ENCODE assay signal across 9 cellular contexts in genomic region chr4:1898681-1899080, GRCh38. TPM values are rescaled to one million over a fixed set of nuclear protein-coding genes. Genes with fewer than 3 reads are reported as not detected.
DNase-seq lines count a peak whose midpoint lies in the region; ATAC-seq and TF ChIP-seq lines count a peak whose summit lies in the region.
"Had no signal": no experiment of that assay in that cellular context is flagged by ENCODE, and none has a peak within 500 bp of the region (broad histone marks: within the 10 kb centered on the region; RNA-seq: fewer than 3 reads in every experiment).

No MANE protein-coding gene starts in this region.

- H3K4me1 Mint-ChIP-seq in activated CD4-positive, alpha-beta memory T cell treated with anti-CD3 and anti-CD28 coated beads, Interleukin-2, amount 10 ng/mL, durations not matched to agents 7 days and 5 days: peaks cover 67% of the 10 kb centered on the region
- H3K4me1 Mint-ChIP-seq in activated CD4-positive, alpha-beta memory T cell treated with anti-CD3 and anti-CD28 coated beads for 36 hours (ENCODE audit: low read depth): peaks cover 29% of the 10 kb centered on the region
- H3K4me1 Mint-ChIP-seq in activated CD8-positive, alpha-beta T cell treated with anti-CD3 and anti-CD28 coated beads for 36 hours (ENCODE audit: low read depth): peaks cover 18% of the 10 kb centered on the region
- peaks cover 52% of the 10 kb centered on the region for H3K4me1 Mint-ChIP-seq in stimulated activated effector memory CD8-positive, alpha-beta T cell treated with anti-CD3 and anti-CD28 coated beads, Interleukin-12 subunit alpha, Interleukin-12 subunit beta, amount 100 ng/mL, for 72 hours

- ATAC-seq in HG03342 (IDR thresholded peaks at IDR 0.05; ENCODE audit: unreplicated experiment) (peak; percentile 12), HG02623 (IDR thresholded peaks at IDR 0.05; ENCODE audit: unreplicated experiment) (no peak)
- ATAC-seq in activated CD8-positive, alpha-beta T cell treated with anti-CD3 and anti-CD28 coated beads for 36 hours: peak; percentile 20
- ATAC-seq in stimulated activated effector memory CD8-positive, alpha-beta T cell treated with anti-CD3 and anti-CD28 coated beads, Interleukin-12 subunit alpha, Interleukin-12 subunit beta, amount 100 ng/mL, for 72 hours: no peak

- intact Hi-C loops in activated CD4-positive, alpha-beta memory T cell treated with anti-CD3 and anti-CD28 coated beads for 36 hours (cut with micrococcal nuclease): loop anchor here (1.0 to 2.0 kb wide), 3 partner anchors 25 to 150 kb away; partner anchors contain the start of gene LETM1
- intact Hi-C loops in activated CD8-positive, alpha-beta T cell treated with anti-CD3 and anti-CD28 coated beads for 36 hours (cut with micrococcal nuclease): no loop called here

- H3K27me3 Mint-ChIP-seq in activated CD4-positive, alpha-beta memory T cell treated with anti-CD3 and anti-CD28 coated beads, Interleukin-2, amount 10 ng/mL, durations not matched to agents 7 days and 5 days: no peaks in the 10 kb centered on the region
- no peaks in the 10 kb centered on the region for H3K27me3 Mint-ChIP-seq in activated CD4-positive, alpha-beta memory T cell treated with anti-CD3 and anti-CD28 coated beads for 36 hours
- no peaks in the 10 kb centered on the region for H3K27me3 Mint-ChIP-seq in activated CD8-positive, alpha-beta T cell treated with anti-CD3 and anti-CD28 coated beads for 36 hours

- no peak for TF ChIP-seq CTCF in activated CD8-positive, alpha-beta T cell treated with anti-CD3 and anti-CD28 coated beads for 36 hours (IDR thresholded peaks at IDR 0.05)

- peak overlapping the region; percentile 86 for H3K27ac Mint-ChIP-seq in activated CD4-positive, alpha-beta memory T cell treated with anti-CD3 and anti-CD28 coated beads, Interleukin-2, amount 10 ng/mL, durations not matched to agents 7 days and 5 days
- no peak overlapping the region for H3K27ac Mint-ChIP-seq in activated CD4-positive, alpha-beta memory T cell treated with anti-CD3 and anti-CD28 coated beads for 36 hours
- H3K27ac Mint-ChIP-seq in activated CD8-positive, alpha-beta T cell treated with anti-CD3 and anti-CD28 coated beads for 36 hours: peak overlapping the region; percentile 65
- H3K27ac Mint-ChIP-seq in stimulated activated effector memory CD8-positive, alpha-beta T cell treated with anti-CD3 and anti-CD28 coated beads, Interleukin-12 subunit alpha, Interleukin-12 subunit beta, amount 100 ng/mL, for 72 hours: peak overlapping the region; percentile 73

- peaks cover 68% of the 10 kb centered on the region for H3K36me3 Mint-ChIP-seq in activated CD4-positive, alpha-beta memory T cell treated with anti-CD3 and anti-CD28 coated beads, Interleukin-2, amount 10 ng/mL, durations not matched to agents 7 days and 5 days (ENCODE audit: low read depth)
- peaks cover 35% of the 10 kb centered on the region for H3K36me3 Mint-ChIP-seq in activated CD4-positive, alpha-beta memory T cell treated with anti-CD3 and anti-CD28 coated beads for 36 hours
- H3K36me3 Mint-ChIP-seq in activated CD8-positive, alpha-beta T cell treated with anti-CD3 and anti-CD28 coated beads for 36 hours (ENCODE audit: low read depth): peaks cover 52% of the 10 kb centered on the region
- peaks cover 90% of the 10 kb centered on the region for H3K36me3 Mint-ChIP-seq in stimulated activated effector memory CD8-positive, alpha-beta T cell treated with anti-CD3 and anti-CD28 coated beads, Interleukin-12 subunit alpha, Interleukin-12 subunit beta, amount 100 ng/mL, for 72 hours

- H3K4me3 Mint-ChIP-seq in activated CD4-positive, alpha-beta memory T cell treated with anti-CD3 and anti-CD28 coated beads, Interleukin-2, amount 10 ng/mL, durations not matched to agents 7 days and 5 days: no peak overlapping the region
- no peak overlapping the region for H3K4me3 Mint-ChIP-seq in activated CD4-positive, alpha-beta memory T cell treated with anti-CD3 and anti-CD28 coated beads for 36 hours
- no peak overlapping the region for H3K4me3 Mint-ChIP-seq in activated CD8-positive, alpha-beta T cell treated with anti-CD3 and anti-CD28 coated beads for 36 hours
- H3K4me3 Mint-ChIP-seq in stimulated activated effector memory CD8-positive, alpha-beta T cell treated with anti-CD3 and anti-CD28 coated beads, Interleukin-12 subunit alpha, Interleukin-12 subunit beta, amount 100 ng/mL, for 72 hours: peak overlapping the region; percentile 26

- CTCF ChIA-PET in activated CD4-positive, alpha-beta memory T cell treated with anti-CD3 and anti-CD28 coated beads, Interleukin-2, amount 10 ng/mL, durations not matched to agents 7 days and 5 days (lab: Charles Lee): interaction anchor here (0.7 to 4.7 kb wide), 21 partner anchors 8 to 206 kb away, joined by 3 to 47 read pairs (median 5); partner anchors contain the start of gene NSD2
- CTCF ChIA-PET in activated CD4-positive, alpha-beta memory T cell treated with anti-CD3 and anti-CD28 coated beads for 36 hours (lab: Charles Lee): interaction anchor here (0.7 to 6.5 kb wide), 23 partner anchors 10 to 794 kb away, joined by 3 to 55 read pairs (median 11); partner anchors contain the start of gene LETM1
- CTCF ChIA-PET in activated CD8-positive, alpha-beta T cell treated with anti-CD3 and anti-CD28 coated beads for 36 hours (lab: Charles Lee): interaction anchor here (0.8 to 4.3 kb wide), 27 partner anchors 11 to 205 kb away, joined by 3 to 81 read pairs (median 5); partner anchors contain the start of genes LETM1 and NSD2

- no peak for DNase-seq in activated CD4-positive, alpha-beta memory T cell treated with anti-CD3 and anti-CD28 coated beads, Interleukin-2, amount 10 ng/mL, durations not matched to agents 7 days and 5 days
- DNase-seq in activated CD4-positive, alpha-beta memory T cell treated with anti-CD3 and anti-CD28 coated beads for 36 hours: no peak
- no peak for DNase-seq in activated CD8-positive, alpha-beta T cell treated with anti-CD3 and anti-CD28 coated beads for 36 hours
- DNase-seq in stimulated activated effector memory CD8-positive, alpha-beta T cell treated with anti-CD3 and anti-CD28 coated beads, Interleukin-12 subunit alpha, Interleukin-12 subunit beta, amount 100 ng/mL, for 72 hours (ENCODE audit: low spot score in 2 of 2): no peak
- DNase-seq in COLO829 (ENCODE audit: low spot score) (no peak), activated gamma-delta T cell treated with Interleukin-2 at 50 U/mL for 16 hours (no peak)

- POLR2A ChIA-PET in activated CD4-positive, alpha-beta memory T cell treated with anti-CD3 and anti-CD28 coated beads, Interleukin-2, amount 10 ng/mL, durations not matched to agents 7 days and 5 days (lab: Charles Lee): interaction anchor here (0.7 to 3.0 kb wide), 3 partner anchors 22 to 28 kb away, joined by 3 to 22 read pairs (median 6); partner anchors contain the start of gene NSD2
- POLR2A ChIA-PET in activated CD4-positive, alpha-beta memory T cell treated with anti-CD3 and anti-CD28 coated beads for 36 hours (lab: Charles Lee): interaction anchor here (0.6 kb wide), 1 partner anchor 135 kb away, joined by 3 read pairs; no protein-coding TSS in a partner anchor
- POLR2A ChIA-PET in activated CD8-positive, alpha-beta T cell treated with anti-CD3 and anti-CD28 coated beads for 36 hours (lab: Charles Lee): interaction anchor here (1.0 to 2.3 kb wide), 5 partner anchors 23 to 43 kb away, joined by 3 to 11 read pairs (median 6); partner anchors contain the start of genes LETM1 and NSD2

- H3K9me3 Mint-ChIP-seq in activated CD4-positive, alpha-beta memory T cell treated with anti-CD3 and anti-CD28 coated beads, Interleukin-2, amount 10 ng/mL, durations not matched to agents 7 days and 5 days: no peaks in the 10 kb centered on the region
- no peaks in the 10 kb centered on the region for H3K9me3 Mint-ChIP-seq in activated CD4-positive, alpha-beta memory T cell treated with anti-CD3 and anti-CD28 coated beads for 36 hours
- no peaks in the 10 kb centered on the region for H3K9me3 Mint-ChIP-seq in activated CD8-positive, alpha-beta T cell treated with anti-CD3 and anti-CD28 coated beads for 36 hours
- H3K9me3 Mint-ChIP-seq in stimulated activated effector memory CD8-positive, alpha-beta T cell treated with anti-CD3 and anti-CD28 coated beads, Interleukin-12 subunit alpha, Interleukin-12 subunit beta, amount 100 ng/mL, for 72 hours: no peaks in the 10 kb centered on the region
- H3K9me3 Mint-ChIP-seq: immature natural killer cell had no signal

RNA-seq across cellular contexts. Expression of gene NSD2, which starts 27.5 kb away (rescaled TPM):
- total RNA-seq in activated CD4-positive, alpha-beta memory T cell treated with anti-CD3 and anti-CD28 coated beads, Interleukin-2, amount 10 ng/mL, durations not matched to agents 7 days and 5 days: 100 to 1,000 TPM; 235 to 248 TPM
- total RNA-seq in activated CD4-positive, alpha-beta memory T cell treated with anti-CD3 and anti-CD28 coated beads for 36 hours: 100 to 1,000 TPM; 197 to 199 TPM
- 100 to 1,000 TPM; 219 TPM for total RNA-seq in activated CD8-positive, alpha-beta T cell treated with anti-CD3 and anti-CD28 coated beads for 36 hours

RNA-seq across cellular contexts. Expression of gene LETM1, which starts 42.7 kb away (rescaled TPM):
- total RNA-seq in activated CD4-positive, alpha-beta memory T cell treated with anti-CD3 and anti-CD28 coated beads, Interleukin-2, amount 10 ng/mL, durations not matched to agents 7 days and 5 days: 10 to 100 TPM; 36.6 to 39.3 TPM
- total RNA-seq in activated CD4-positive, alpha-beta memory T cell treated with anti-CD3 and anti-CD28 coated beads for 36 hours: 10 to 100 TPM; 41.1 to 42.6 TPM
- total RNA-seq in activated CD8-positive, alpha-beta T cell treated with anti-CD3 and anti-CD28 coated beads for 36 hours: 10 to 100 TPM; 49.4 to 53.2 TPM

Comparison
In these comparisons a context has a peak if more than half of its experiments do, and no peak if none do; other contexts are left out.
1. ATAC-seq: peak in HG03342 (single experiment) and activated CD8-positive, alpha-beta T cell treated with anti-CD3 and anti-CD28 coated beads for 36 hours (single experiment); none in stimulated activated effector memory CD8-positive, alpha-beta T cell treated with anti-CD3 and anti-CD28 coated beads, Interleukin-12 subunit alpha, Interleukin-12 subunit beta, amount 100 ng/mL, for 72 hours (single experiment) and HG02623 (single experiment).